In genomic region chr17:4902540-4902939, GRCh38 we compare ENCODE assay signal across 2 cellular contexts.
TF ChIP-seq lines count a peak whose summit lies in the region.

No MANE protein-coding gene starts in this region.

TF ChIP-seq in SK-N-SH, 30 proteins besides CTCF, POLR2A, EP300 and RAD21:
- TF ChIP-seq REST (IDR thresholded peaks at IDR 0.05; ENCODE audit: low read depth, low read length) (no peak), GATA2 (CRISPR knock-in tag; IDR thresholded peaks at IDR 0.05) (no peak), EZH2phosphoT487 (IDR thresholded peaks at IDR 0.05; ENCODE audit: borderline replicate concordance, low read depth) (no peak), IRF3 (IDR thresholded peaks at IDR 0.05; ENCODE audit: low read depth, low read length) (no peak), SMC3 (IDR thresholded peaks at IDR 0.05; ENCODE audit: low read depth, low read length) (no peak), USF2 (IDR thresholded peaks at IDR 0.05; ENCODE audit: borderline replicate concordance, low read depth, low read length) (no peak), MEF2A (IDR thresholded peaks at IDR 0.05; ENCODE audit: borderline replicate concordance, low read depth) (no peak), SIN3A (IDR thresholded peaks at IDR 0.05; ENCODE audit: borderline replicate concordance, low read depth, low read length) (no peak), USF1 (IDR thresholded peaks at IDR 0.05; ENCODE audit: borderline replicate concordance, low read depth) (no peak), RCOR1 (IDR thresholded peaks at IDR 0.05; ENCODE audit: low read length) (no peak), ELF1 (IDR thresholded peaks at IDR 0.05) (no peak), FOXM1 (IDR thresholded peaks at IDR 0.05; ENCODE audit: low read depth) (no peak), GABPA (IDR thresholded peaks at IDR 0.05; ENCODE audit: low read depth) (no peak), RFX5 (IDR thresholded peaks at IDR 0.05; ENCODE audit: low read length) (no peak), TEAD4 (IDR thresholded peaks at IDR 0.05; ENCODE audit: borderline replicate concordance, insufficient read depth) (no peak), POLR2AphosphoS5 (IDR thresholded peaks at IDR 0.05; ENCODE audit: low read depth, low read length) (no peak), TCF12 (IDR thresholded peaks at IDR 0.05) (no peak), NFIC (IDR thresholded peaks at IDR 0.05; ENCODE audit: borderline replicate concordance) (no peak), MAX (IDR thresholded peaks at IDR 0.05; ENCODE audit: low read depth) (no peak)
TF ChIP-seq in SK-N-SH: peak in this region for 0.

TF ChIP-seq in SK-N-SH treated with all-trans-retinoic acid at 6 μM for 48 hours, 23 proteins besides CTCF, POLR2A, EP300 and RAD21 (continued from another document):
- TF ChIP-seq PATZ1 (CRISPR knock-in tag; IDR thresholded peaks at IDR 0.05; ENCODE audit: borderline replicate concordance) = no peak
- no peak for TF ChIP-seq CSDC2 (CRISPR knock-in tag; IDR thresholded peaks at IDR 0.05)
- no peak for TF ChIP-seq ZFP30 (CRISPR knock-in tag; IDR thresholded peaks at IDR 0.05)
- no peak for TF ChIP-seq OSR1 (CRISPR knock-in tag; IDR thresholded peaks at IDR 0.05)
- no peak for TF ChIP-seq TOX (CRISPR knock-in tag; IDR thresholded peaks at IDR 0.05; ENCODE audit: borderline replicate concordance)
